ENCODE assay signal across 1 cellular context in the genomic region with DNA sequence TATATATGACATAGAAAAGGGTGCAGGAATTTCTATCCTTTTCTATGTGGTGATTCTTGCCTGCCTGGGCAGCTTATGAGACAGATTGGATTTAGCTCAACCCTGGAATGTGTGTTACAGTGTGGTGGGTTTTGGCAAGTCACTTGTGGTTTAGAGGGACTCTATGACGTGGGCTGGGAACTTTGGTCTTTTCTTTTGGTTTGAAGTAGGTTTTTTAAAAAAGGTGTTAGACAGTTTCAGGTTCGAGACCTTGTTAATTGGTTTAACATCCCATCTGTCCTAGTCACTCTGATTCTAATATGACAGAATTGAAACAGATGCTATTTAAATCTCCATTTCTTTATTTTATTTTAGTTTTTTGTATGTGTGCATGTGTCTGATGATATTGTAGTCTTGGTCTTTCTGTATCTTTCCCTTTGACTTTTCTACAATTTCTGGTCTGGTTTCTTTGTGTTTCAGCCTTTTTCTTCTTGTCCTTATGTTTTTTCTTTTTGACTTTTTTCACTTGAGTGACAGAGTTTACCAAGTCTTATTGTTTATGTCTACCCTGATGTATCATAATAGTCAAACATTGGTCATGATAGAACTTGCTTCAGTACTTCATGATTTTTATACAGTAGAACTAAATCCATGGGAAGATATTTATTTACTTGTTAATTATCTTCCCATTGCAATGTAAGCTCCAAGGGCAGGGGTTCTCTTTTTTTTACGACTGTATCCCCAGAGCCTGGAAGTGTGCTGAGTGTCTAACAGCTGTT.
A peak's percentile ranks its signal among the peaks of the same experiment; 100 is the strongest.
TF ChIP-seq lines count a peak whose summit lies in the region.

No MANE protein-coding gene starts in this region.

TF ChIP-seq in GM12878, 131 proteins besides CTCF, POLR2A, EP300 and RAD21 (continued from another document):
- TF ChIP-seq FOXM1 (IDR thresholded peaks at IDR 0.05; ENCODE audit: low read depth, low read length), result peak; percentile 85; the same call in 1 of the 2 replicates
- TF ChIP-seq POU2F2 (IDR thresholded peaks at IDR 0.05; ENCODE audit: borderline replicate concordance, low read depth, low read length), result peak; percentile 90; the same call in 2 of the 3 replicates
- peak; percentile 45; the same call in 1 of the 2 replicates for TF ChIP-seq PML (IDR thresholded peaks at IDR 0.05; ENCODE audit: low read length)
- TF ChIP-seq IRF4 (IDR thresholded peaks at IDR 0.05; ENCODE audit: low read depth, low read length), result peak; percentile 77
- TF ChIP-seq GATAD2B (conservative IDR thresholded peaks at IDR 0.05; ENCODE audit: low read depth), result no peak
- TF ChIP-seq, protein P1, sequence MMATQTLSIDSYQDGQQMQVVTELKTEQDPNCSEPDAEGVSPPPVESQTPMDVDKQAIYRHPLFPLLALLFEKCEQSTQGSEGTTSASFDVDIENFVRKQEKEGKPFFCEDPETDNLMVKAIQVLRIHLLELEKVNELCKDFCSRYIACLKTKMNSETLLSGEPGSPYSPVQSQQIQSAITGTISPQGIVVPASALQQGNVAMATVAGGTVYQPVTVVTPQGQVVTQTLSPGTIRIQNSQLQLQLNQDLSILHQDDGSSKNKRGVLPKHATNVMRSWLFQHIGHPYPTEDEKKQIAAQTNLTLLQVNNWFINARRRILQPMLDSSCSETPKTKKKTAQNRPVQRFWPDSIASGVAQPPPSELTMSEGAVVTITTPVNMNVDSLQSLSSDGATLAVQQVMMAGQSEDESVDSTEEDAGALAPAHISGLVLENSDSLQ (IDR thresholded peaks at IDR 0.05), result peak; percentile 85
- TF ChIP-seq ATF7 (IDR thresholded peaks at IDR 0.05; ENCODE audit: low read depth), result peak; percentile 96
- TF ChIP-seq CREB1 (IDR thresholded peaks at IDR 0.05; ENCODE audit: low read depth), result peak; percentile 84; the same call in 1 of the 2 replicates
- peak; percentile 74 for TF ChIP-seq ZNF384 (IDR thresholded peaks at IDR 0.05; ENCODE audit: borderline replicate concordance, low read depth, low read length)
- TF ChIP-seq, protein P2, sequence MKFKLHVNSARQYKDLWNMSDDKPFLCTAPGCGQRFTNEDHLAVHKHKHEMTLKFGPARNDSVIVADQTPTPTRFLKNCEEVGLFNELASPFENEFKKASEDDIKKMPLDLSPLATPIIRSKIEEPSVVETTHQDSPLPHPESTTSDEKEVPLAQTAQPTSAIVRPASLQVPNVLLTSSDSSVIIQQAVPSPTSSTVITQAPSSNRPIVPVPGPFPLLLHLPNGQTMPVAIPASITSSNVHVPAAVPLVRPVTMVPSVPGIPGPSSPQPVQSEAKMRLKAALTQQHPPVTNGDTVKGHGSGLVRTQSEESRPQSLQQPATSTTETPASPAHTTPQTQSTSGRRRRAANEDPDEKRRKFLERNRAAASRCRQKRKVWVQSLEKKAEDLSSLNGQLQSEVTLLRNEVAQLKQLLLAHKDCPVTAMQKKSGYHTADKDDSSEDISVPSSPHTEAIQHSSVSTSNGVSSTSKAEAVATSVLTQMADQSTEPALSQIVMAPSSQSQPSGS (IDR thresholded peaks at IDR 0.05; ENCODE audit: low read length), result peak; percentile 87
- peak; percentile 99 for TF ChIP-seq RUNX3 (IDR thresholded peaks at IDR 0.05; ENCODE audit: low read length)
- TF ChIP-seq TCF3 (IDR thresholded peaks at IDR 0.05; ENCODE audit: borderline replicate concordance, insufficient read depth, low read depth, low read length), result peak; percentile 73; the same call in 1 of the 2 replicates
- TF ChIP-seq ZNF207 (IDR thresholded peaks at IDR 0.05; ENCODE audit: borderline replicate concordance), result no peak
- TF ChIP-seq ZSCAN29 (IDR thresholded peaks at IDR 0.05), result no peak
- TF ChIP-seq IKZF2 (IDR thresholded peaks at IDR 0.05), result peak; percentile 97 to 98
- TF ChIP-seq, protein P3, sequence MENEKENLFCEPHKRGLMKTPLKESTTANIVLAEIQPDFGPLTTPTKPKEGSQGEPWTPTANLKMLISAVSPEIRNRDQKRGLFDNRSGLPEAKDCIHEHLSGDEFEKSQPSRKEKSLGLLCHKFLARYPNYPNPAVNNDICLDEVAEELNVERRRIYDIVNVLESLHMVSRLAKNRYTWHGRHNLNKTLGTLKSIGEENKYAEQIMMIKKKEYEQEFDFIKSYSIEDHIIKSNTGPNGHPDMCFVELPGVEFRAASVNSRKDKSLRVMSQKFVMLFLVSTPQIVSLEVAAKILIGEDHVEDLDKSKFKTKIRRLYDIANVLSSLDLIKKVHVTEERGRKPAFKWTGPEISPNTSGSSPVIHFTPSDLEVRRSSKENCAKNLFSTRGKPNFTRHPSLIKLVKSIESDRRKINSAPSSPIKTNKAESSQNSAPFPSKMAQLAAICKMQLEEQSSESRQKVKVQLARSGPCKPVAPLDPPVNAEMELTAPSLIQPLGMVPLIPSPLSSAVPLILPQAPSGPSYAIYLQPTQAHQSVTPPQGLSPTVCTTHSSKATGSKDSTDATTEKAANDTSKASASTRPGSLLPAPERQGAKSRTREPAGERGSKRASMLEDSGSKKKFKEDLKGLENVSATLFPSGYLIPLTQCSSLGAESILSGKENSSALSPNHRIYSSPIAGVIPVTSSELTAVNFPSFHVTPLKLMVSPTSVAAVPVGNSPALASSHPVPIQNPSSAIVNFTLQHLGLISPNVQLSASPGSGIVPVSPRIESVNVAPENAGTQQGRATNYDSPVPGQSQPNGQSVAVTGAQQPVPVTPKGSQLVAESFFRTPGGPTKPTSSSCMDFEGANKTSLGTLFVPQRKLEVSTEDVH (IDR thresholded peaks at IDR 0.05; ENCODE audit: low read depth, partially characterized antibody), result peak; percentile 78
- peak; percentile 63; the same call in 1 of the 2 replicates for TF ChIP-seq BACH1 (IDR thresholded peaks at IDR 0.05; ENCODE audit: borderline replicate concordance)
TF ChIP-seq in GM12878: peak in this region for 52.
